ENCODE assay signal across 8 cellular contexts in genomic region chr6:26520840-26521484, GRCh38. TPM values are rescaled to one million over a fixed set of nuclear protein-coding genes. Genes with fewer than 3 reads are reported as not detected.
DNase-seq lines count a peak whose midpoint lies in the region; ATAC-seq and TF ChIP-seq lines count a peak whose summit lies in the region.

No MANE protein-coding gene starts in this region.

- no peaks in the 10 kb centered on the region for H3K9me3 Mint-ChIP-seq in activated T-cell treated with anti-CD3 and anti-CD28 coated beads, Interleukin-2, amount 50 U/mL, for 24 hours

- no peaks in the 10 kb centered on the region for H3K27me3 ChIP-seq in HUES6 (ENCODE audit: control insufficient read depth, insufficient read depth, low read length)
- H3K27me3 ChIP-seq in PC-3 (ENCODE audit: low read length) = no peaks in the 10 kb centered on the region
- H3K27me3 ChIP-seq in muscle layer of duodenum (ENCODE audit: low read depth, low read length) = no peaks in the 10 kb centered on the region

- intact Hi-C loops in PC-3 (cut with micrococcal nuclease) = loop anchor here (2.0 kb wide), 2 partner anchors 16 to 48 kb away; no protein-coding TSS in a partner anchor

- peak overlapping the region; percentile 84 for H3K4me2 ChIP-seq in PC-3 (ENCODE audit: low read length)

- H3K4me1 Mint-ChIP-seq in activated T-cell treated with anti-CD3 and anti-CD28 coated beads, Interleukin-2, amount 50 U/mL, for 24 hours (ENCODE audit: low read depth) = peaks cover 41% of the 10 kb centered on the region

- H3K27ac ChIP-seq in HUES6 (ENCODE audit: low read depth, low read length) (no peak overlapping the region), PC-3 (ENCODE audit: low read length) (no peak overlapping the region), muscle layer of duodenum (ENCODE audit: low read length) (peak overlapping the region; percentile 99)

- H3K79me2 ChIP-seq in PC-3 (ENCODE audit: low read length) = no peaks in the 10 kb centered on the region

- peak; percentile 73 for ATAC-seq in GM21447 (IDR thresholded peaks at IDR 0.05; ENCODE audit: unreplicated experiment)
- ATAC-seq in PC-3 = peak; percentile 92
- ATAC-seq in esophagus mucosa = peak; percentile 93

- H3K36me3 ChIP-seq in HUES6 (ENCODE audit: control insufficient read depth, insufficient read depth, low read length) (no peaks in the 10 kb centered on the region), PC-3 (ENCODE audit: low read depth, low read length) (no peaks in the 10 kb centered on the region), muscle layer of duodenum (ENCODE audit: control insufficient read depth in 1 of 2, insufficient read depth in 2 of 2, low read length in 2 of 2) (no peaks in the 10 kb centered on the region)

- H3K4me3 ChIP-seq in HUES6 (ENCODE audit: low read depth, low read length) = peak overlapping the region; percentile 74
- peak overlapping the region; percentile 75 for H3K4me3 ChIP-seq in PC-3 (ENCODE audit: low read length)
- H3K4me3 ChIP-seq in muscle layer of duodenum (ENCODE audit: low read depth in 1 of 2, low read length in 2 of 2) = peak overlapping the region; percentile 72 to 84

- H3K4me1 ChIP-seq in HUES6 (ENCODE audit: control insufficient read depth, insufficient read depth, low read length) (peaks cover 8% of the 10 kb centered on the region), PC-3 (ENCODE audit: insufficient read depth, low read length) (peaks cover 15% of the 10 kb centered on the region), muscle layer of duodenum (ENCODE audit: control insufficient read depth in 1 of 2, insufficient read depth in 2 of 2, low read length in 2 of 2) (peaks cover 0 to 9% of the 10 kb centered on the region in 2 donors)

- H3K9me3 ChIP-seq in HUES6 (ENCODE audit: control insufficient read depth, insufficient read depth, low read depth, low read length) (no peaks in the 10 kb centered on the region), PC-3 (ENCODE audit: low read length) (no peaks in the 10 kb centered on the region), muscle layer of duodenum (ENCODE audit: control insufficient read depth in 1 of 2, low read length in 2 of 2) (no peaks in the 10 kb centered on the region)

- no peaks in the 10 kb centered on the region for H3K9me2 ChIP-seq in PC-3 (replicated peaks; ENCODE audit: low read length)

- peaks cover 2% of the 10 kb centered on the region for H3K36me3 Mint-ChIP-seq in activated T-cell treated with anti-CD3 and anti-CD28 coated beads, Interleukin-2, amount 50 U/mL, for 24 hours (ENCODE audit: low read depth)

- CTCF ChIA-PET in PC-3 (lab: Charles Lee) = no interaction called here

- DNase-seq in D341Med (ENCODE audit: low spot score) (peak; percentile 96), PC-3 (peak; percentile 81)
- DNase-seq in activated T-cell treated with anti-CD3 and anti-CD28 coated beads, Interleukin-2, amount 50 U/mL, for 24 hours = peak; percentile 90
- DNase-seq in stimulated activated CD8-positive, alpha-beta memory T cell treated with anti-CD3 and anti-CD28 coated beads, Interleukin-7, amount 100 ng/mL, for 4 hours (ENCODE audit: low read depth in 2 of 2) = peak; percentile 79 to 82

- BruUV-seq in PC-3 (replicated peaks; lab: Mats Ljungman, UMichigan) = no TSS peak

- peak overlapping the region; percentile 98 for H3K27ac Mint-ChIP-seq in activated T-cell treated with anti-CD3 and anti-CD28 coated beads, Interleukin-2, amount 50 U/mL, for 24 hours

- H4K20me1 ChIP-seq in PC-3 (ENCODE audit: low read length) = no peaks in the 10 kb centered on the region

- no peak for TF ChIP-seq CTCF in PC-3 (conservative IDR thresholded peaks at IDR 0.05; ENCODE audit: low read depth, low read length)

- POLR2A ChIA-PET in PC-3 (lab: Charles Lee; ENCODE audit: unreplicated experiment) = interaction anchor here (0.7 kb wide), 1 partner anchor 49 kb away, joined by 4 read pairs; no protein-coding TSS in a partner anchor

- H2AFZ ChIP-seq in PC-3 (ENCODE audit: low read length) = peak overlapping the region; percentile 92

- H3K27me3 Mint-ChIP-seq in activated T-cell treated with anti-CD3 and anti-CD28 coated beads, Interleukin-2, amount 50 U/mL, for 24 hours = no peaks in the 10 kb centered on the region

- no peaks in the 10 kb centered on the region for H3F3A ChIP-seq in PC-3 (ENCODE audit: low read length, unreplicated experiment)

- H3K9ac ChIP-seq in HUES6 (ENCODE audit: low read length) = peak overlapping the region; percentile 93
- H3K9ac ChIP-seq in PC-3 (ENCODE audit: low read length) = peak overlapping the region; percentile 57

- peak overlapping the region; percentile 80 for H3K4me3 Mint-ChIP-seq in activated T-cell treated with anti-CD3 and anti-CD28 coated beads, Interleukin-2, amount 50 U/mL, for 24 hours

RNA-seq across cellular contexts. Expression of gene HMGN4, which starts 17.2 kb away (rescaled TPM):
- total RNA-seq in PC-3 (2014; rRNA removed) (54.8 and 57.5 TPM in 2 replicates), esophagus mucosa (29.9 TPM)

RNA-seq across cellular contexts. Expression of gene BTN1A1, which starts 20.9 kb away (rescaled TPM):
- total RNA-seq in PC-3 (2014; rRNA removed) (not detected in 2 replicates), esophagus mucosa (not detected)
